In genomic region chr14:99389171-99389826, GRCh38 we compare ENCODE assay signal across 10 cellular contexts.
DNase-seq lines count a peak whose midpoint lies in the region; ATAC-seq and TF ChIP-seq lines count a peak whose summit lies in the region.
"Had no signal": no experiment of that assay in that cellular context is flagged by ENCODE, and none has a peak within 500 bp of the region (broad histone marks: within the 10 kb centered on the region; RNA-seq: fewer than 3 reads in every experiment).

No MANE protein-coding gene starts in this region.

- peak; percentile 61 for DNase-seq in NCI-H69 (lab: John Stamatoyannopoulos, UW)
- DNase-seq in activated naive CD4-positive, alpha-beta T cell treated with anti-CD3 and anti-CD28 coated beads, Interleukin-2, amount 50 U/mL, for 72 hours (ENCODE audit: low spot score in 2 of 2) = peak in 1 of 2 donors; percentile 61
- DNase-seq in inferior parietal cortex (ENCODE audit: extremely low spot score) = peak; percentile 23
- DNase-seq in stimulated activated CD8-positive, alpha-beta memory T cell treated with anti-CD3 and anti-CD28 coated beads, Interleukin-15, amount 100 ng/mL, for 48 hours (ENCODE audit: low read depth in 2 of 2) = peak; percentile 10 to 33
- DNase-seq in NK-92 (lab: John Stamatoyannopoulos, UW; ENCODE audit: unreplicated experiment) = no peak
- no peak for DNase-seq in HPDE6-E6E7 (ENCODE audit: extremely low spot score)

- ATAC-seq in GM21360 (IDR thresholded peaks at IDR 0.05; ENCODE audit: unreplicated experiment) = peak; percentile 52
- peak; percentile 50 to 64 for ATAC-seq in activated naive CD4-positive, alpha-beta T cell treated with anti-CD3 and anti-CD28 coated beads, Interleukin-2, amount 50 U/mL, for 72 hours

- no peak overlapping the region for H3K27ac Mint-ChIP-seq in activated naive CD4-positive, alpha-beta T cell treated with anti-CD3 and anti-CD28 coated beads, Interleukin-2, amount 50 U/mL, for 72 hours

- no peaks in the 10 kb centered on the region for H3K36me3 Mint-ChIP-seq in activated naive CD4-positive, alpha-beta T cell treated with anti-CD3 and anti-CD28 coated beads, Interleukin-2, amount 50 U/mL, for 72 hours

- no peak overlapping the region for H3K27ac ChIP-seq in C4-2B
- H3K27ac ChIP-seq: epithelial cell of prostate, HL-60 had no signal

- peak; percentile 94 for TF ChIP-seq CTCF in C4-2B (conservative IDR thresholded peaks at IDR 0.05)

- H3K9me3 Mint-ChIP-seq in activated naive CD4-positive, alpha-beta T cell treated with anti-CD3 and anti-CD28 coated beads, Interleukin-2, amount 50 U/mL, for 72 hours = no peaks in the 10 kb centered on the region

Comparison
In these comparisons a context has a peak if more than half of its experiments do, and no peak if none do; other contexts are left out.
1. DNase-seq: peak in NCI-H69 (single experiment), inferior parietal cortex (single experiment) and stimulated activated CD8-positive, alpha-beta memory T cell treated with anti-CD3 and anti-CD28 coated beads, Interleukin-15, amount 100 ng/mL, for 48 hours (2 of 2); none in NK-92 (single experiment) and HPDE6-E6E7 (single experiment).